ENCODE assay signal across 13 cellular contexts in genomic region chr7:135714534-135715009, GRCh38. TPM values are rescaled to one million over a fixed set of nuclear protein-coding genes. Genes with fewer than 3 reads are reported as not detected.
DNase-seq lines count a peak whose midpoint lies in the region; ATAC-seq and TF ChIP-seq lines count a peak whose summit lies in the region.
"Had no signal": no experiment of that assay in that cellular context is flagged by ENCODE, and none has a peak within 500 bp of the region (broad histone marks: within the 10 kb centered on the region; RNA-seq: fewer than 3 reads in every experiment).

No MANE protein-coding gene starts in this region.

- no peaks in the 10 kb centered on the region for H4K20me1 ChIP-seq in HCT116 (ENCODE audit: insufficient read depth)

- peaks cover 7% of the 10 kb centered on the region for H3K27me3 Mint-ChIP-seq in glutamatergic neuron (ENCODE audit: unreplicated experiment)
- H3K27me3 Mint-ChIP-seq in effector memory CD8-positive, alpha-beta T cell: peaks cover 13 to 15% of the 10 kb centered on the region in 2 donors

- ATAC-seq in HCT116 (peak; percentile 91), omental fat pad (ENCODE audit: low FRiP score) (no peak)
- no peak for ATAC-seq in effector memory CD8-positive, alpha-beta T cell (replicated peaks)
- ATAC-seq: stimulated activated naive B cell treated with anti-CD40 and anti-IgM and Interleukin-4, amounts not matched to agents 10 μg/mL and 1 μg/mL and 100 μg/mL, for 72 hours had no signal

- peak overlapping the region; percentile 49 for H3K9ac ChIP-seq in HCT116 (ENCODE audit: low read length)

- no peak overlapping the region for H3K4me3 Mint-ChIP-seq in glutamatergic neuron (ENCODE audit: unreplicated experiment)
- no peak overlapping the region for H3K4me3 Mint-ChIP-seq in effector memory CD8-positive, alpha-beta T cell
- H3K4me3 Mint-ChIP-seq: activated CD4-positive, alpha-beta memory T cell treated with anti-CD3 and anti-CD28 coated beads for 36 hours; CD14-positive monocyte; stimulated activated naive B cell treated with anti-CD40 and anti-IgM and Interleukin-4, amounts not matched to agents 10 μg/mL and 1 μg/mL and 100 μg/mL, for 72 hours had no signal

- peaks cover 29 to 45% of the 10 kb centered on the region in 2 experiments for H3K4me1 ChIP-seq in HCT116 (ENCODE audit: control insufficient read depth in 1 of 2, insufficient read depth in 2 of 2, low read length in 2 of 2)

- H2AFZ ChIP-seq in HCT116 (ENCODE audit: low read depth, low read length, poor library complexity, severe bottlenecking): no peak overlapping the region

- CTCF ChIA-PET in HCT116 (lab: Charles Lee): interaction anchor here (1.4 kb wide), 1 partner anchor 10 kb away, joined by 5 read pairs; no protein-coding TSS in a partner anchor

- peak overlapping the region in 1 of 2 experiments; percentile 21; a peak in 3 of 4 replicates for H3K4me3 ChIP-seq in HCT116 (replicated peaks in 1 of 2; ENCODE audit: low read depth in 1 of 2, low read length in 2 of 2)
- H3K4me3 ChIP-seq: sigmoid colon had no signal

- intact Hi-C loops in HCT116 (cut with micrococcal nuclease): loop anchor here (1.0 kb wide), 1 partner anchor 31 kb away; no protein-coding TSS in a partner anchor

- H3K36me3 Mint-ChIP-seq in glutamatergic neuron (ENCODE audit: unreplicated experiment): no peaks in the 10 kb centered on the region
- H3K36me3 Mint-ChIP-seq in effector memory CD8-positive, alpha-beta T cell (ENCODE audit: insufficient read depth): no peaks in the 10 kb centered on the region
- H3K36me3 Mint-ChIP-seq: activated CD4-positive, alpha-beta memory T cell treated with anti-CD3 and anti-CD28 coated beads for 36 hours; CD14-positive monocyte; stimulated activated naive B cell treated with anti-CD40 and anti-IgM and Interleukin-4, amounts not matched to agents 10 μg/mL and 1 μg/mL and 100 μg/mL, for 72 hours had no signal

- RAD21 ChIA-PET in HCT116 (lab: Charles Lee; ENCODE audit: low non-redundant PET in 1 of 2, low total read pairs in 2 of 2, uncharacterized antibody in 2 of 2, unreplicated experiment in 2 of 2): interaction anchor here in 1 of 2 experiments (0.6 kb wide), 1 partner anchor 25 kb away, joined by 8 read pairs; no protein-coding TSS in a partner anchor

- no peaks in the 10 kb centered on the region for H3K9me3 ChIP-seq in HCT116 (ENCODE audit: control insufficient read depth in 1 of 2, insufficient read depth in 1 of 2, low read depth in 1 of 2, low read length in 2 of 2)
- H3K9me3 ChIP-seq: sigmoid colon had no signal

- H3K9me2 ChIP-seq in HCT116 (ENCODE audit: insufficient read depth): no peaks in the 10 kb centered on the region

- no peaks in the 10 kb centered on the region for H3K27me3 ChIP-seq in HCT116 (ENCODE audit: insufficient read depth, low read length)
- H3K27me3 ChIP-seq: sigmoid colon had no signal

- TF ChIP-seq POLR2A in HCT116 (IDR thresholded peaks at IDR 0.05; ENCODE audit: borderline replicate concordance, extremely low read depth, insufficient read depth, insufficient read length): no peak

- no peaks in the 10 kb centered on the region for H3K79me2 ChIP-seq in HCT116 (ENCODE audit: insufficient read depth, low read length)

- peak overlapping the region; percentile 73 for H3K4me2 ChIP-seq in HCT116 (ENCODE audit: low read length)

- no peak for TF ChIP-seq CTCF in HCT116 (IDR thresholded peaks at IDR 0.05 in 2 of 3, conservative IDR thresholded peaks at IDR 0.05 in 1 of 3; ENCODE audit: borderline replicate concordance in 1 of 3, insufficient read depth in 1 of 3, low read depth in 2 of 3, low read length in 2 of 3)
- no peak for TF ChIP-seq CTCF in glutamatergic neuron (IDR thresholded peaks at IDR 0.05; ENCODE audit: partially characterized antibody, unreplicated experiment)
- TF ChIP-seq CTCF in omental fat pad (IDR thresholded peaks at IDR 0.05): no peak

- BruUV-seq in HCT116 (replicated peaks; lab: Mats Ljungman, UMichigan): no TSS peak

- peaks cover 5% of the 10 kb centered on the region for H3K9me3 Mint-ChIP-seq in glutamatergic neuron (ENCODE audit: unreplicated experiment)
- H3K9me3 Mint-ChIP-seq in effector memory CD8-positive, alpha-beta T cell: no peaks in the 10 kb centered on the region
- H3K9me3 Mint-ChIP-seq: activated CD4-positive, alpha-beta memory T cell treated with anti-CD3 and anti-CD28 coated beads for 36 hours; CD14-positive monocyte; stimulated activated naive B cell treated with anti-CD40 and anti-IgM and Interleukin-4, amounts not matched to agents 10 μg/mL and 1 μg/mL and 100 μg/mL, for 72 hours had no signal

- POLR2A ChIA-PET in HCT116 (lab: Charles Lee): interaction anchor here (0.7 to 1.4 kb wide), 2 partner anchors 30 to 52 kb away, joined by 3 to 4 read pairs; partner anchors contain the start of gene STMP1

- H3K4me1 Mint-ChIP-seq in glutamatergic neuron (ENCODE audit: low read depth, unreplicated experiment): peaks cover 28% of the 10 kb centered on the region
- no peaks in the 10 kb centered on the region for H3K4me1 Mint-ChIP-seq in effector memory CD8-positive, alpha-beta T cell (ENCODE audit: low read depth in 2 of 2)
- H3K4me1 Mint-ChIP-seq: stimulated activated naive B cell treated with anti-CD40 and anti-IgM and Interleukin-4, amounts not matched to agents 10 μg/mL and 1 μg/mL and 100 μg/mL, for 72 hours had no signal

- DNase-seq in A172 (ENCODE audit: low spot score) (peak; percentile 79), HCT116 (ENCODE audit: low read depth, low spot score) (peak; percentile 67), amniotic epithelial cell (ENCODE audit: low read depth) (peak; percentile 78), glutamatergic neuron (peak; percentile 41), T-helper 1 cell (no peak), omental fat pad (ENCODE audit: low spot score) (no peak)
- DNase-seq in effector memory CD8-positive, alpha-beta T cell: no peak
- DNase-seq in effector CD4-positive, alpha-beta T cell: no peak
- DNase-seq: activated CD4-positive, alpha-beta memory T cell treated with anti-CD3 and anti-CD28 coated beads for 36 hours; left cardiac atrium; sigmoid colon; stimulated activated naive B cell treated with anti-CD40 and anti-IgM and Interleukin-4, amounts not matched to agents 10 μg/mL and 1 μg/mL and 100 μg/mL, for 72 hours had no signal

- TF ChIP-seq RAD21 in HCT116 (IDR thresholded peaks at IDR 0.05; ENCODE audit: low read depth): no peak

- H3K27ac Mint-ChIP-seq in glutamatergic neuron (ENCODE audit: unreplicated experiment): no peak overlapping the region
- no peak overlapping the region for H3K27ac Mint-ChIP-seq in effector memory CD8-positive, alpha-beta T cell
- H3K27ac Mint-ChIP-seq: activated CD4-positive, alpha-beta memory T cell treated with anti-CD3 and anti-CD28 coated beads for 36 hours; CD14-positive monocyte; stimulated activated naive B cell treated with anti-CD40 and anti-IgM and Interleukin-4, amounts not matched to agents 10 μg/mL and 1 μg/mL and 100 μg/mL, for 72 hours had no signal

- peak overlapping the region; percentile 16; the same call in 1 of the 2 replicates for H3K27ac ChIP-seq in HCT116 (ENCODE audit: low read depth, low read length)
- H3K27ac ChIP-seq: sigmoid colon had no signal

- no peaks in the 10 kb centered on the region for H3K36me3 ChIP-seq in HCT116 (ENCODE audit: control insufficient read depth in 1 of 2, insufficient read depth in 2 of 2, low read length in 2 of 2)
- H3K36me3 ChIP-seq: sigmoid colon had no signal

TF ChIP-seq in HCT116, 20 proteins besides CTCF, POLR2A, EP300 and RAD21 (continues in another document):
- TF ChIP-seq FOSL1 (IDR thresholded peaks at IDR 0.05; ENCODE audit: low read depth) (peak; percentile 63), MAX (IDR thresholded peaks at IDR 0.05) (0 out of 2 replicates have a peak, but pooled peaks have one; percentile 49), EZH2 (IDR thresholded peaks at IDR 0.05) (no peak), REST (IDR thresholded peaks at IDR 0.05; ENCODE audit: low read depth) (no peak)

RNA-seq across cellular contexts. Expression of gene SLC13A4, which starts 13.4 kb away (rescaled TPM):
- not detected in 2 replicates for total RNA-seq in A172 (2014; rRNA removed; shearing (Covaris generic))
- total RNA-seq in HCT116 (2021; ENCODE audit: unreplicated experiment) (0.30 TPM), glutamatergic neuron (ENCODE audit: unreplicated experiment) (not detected), omental fat pad (1 to 10 TPM in 1 of 4 donors, under 1 TPM in 2, not detected in 1; 0.09 to 1.4 (median 0.79) TPM)
- polyA plus RNA-seq in HCT116 (2012): 0.79 and 0.95 TPM in 2 replicates
- total RNA-seq: activated CD4-positive, alpha-beta memory T cell treated with anti-CD3 and anti-CD28 coated beads for 36 hours; left cardiac atrium had no signal
- polyA plus RNA-seq: CD14-positive monocyte had no signal

RNA-seq across cellular contexts. Expression of gene FAM180A, which starts 34.0 kb away (rescaled TPM):
- total RNA-seq in A172 (2014; rRNA removed; shearing (Covaris generic)): 1.8 TPM in 1 of 2 replicates, not detected in the other
- total RNA-seq in HCT116 (2021; ENCODE audit: unreplicated experiment) (0.59 TPM), glutamatergic neuron (ENCODE audit: unreplicated experiment) (not detected), omental fat pad (10 to 100 TPM in 2 of 4 donors, 1 to 10 TPM in 2; 1.9 to 30.5 (median 9.8) TPM)
- polyA plus RNA-seq in HCT116 (2012): 0.61 TPM in 1 of 2 replicates, not detected in the other
- total RNA-seq: activated CD4-positive, alpha-beta memory T cell treated with anti-CD3 and anti-CD28 coated beads for 36 hours had no signal
- polyA plus RNA-seq: CD14-positive monocyte had no signal

RNA-seq across cellular contexts. Expression of gene STMP1, which starts 52.3 kb away (rescaled TPM):
- total RNA-seq in A172 (2014; rRNA removed; shearing (Covaris generic)): 22.5 and 24.8 TPM in 2 replicates
- total RNA-seq in HCT116 (2021; ENCODE audit: unreplicated experiment) (32.8 TPM), glutamatergic neuron (ENCODE audit: unreplicated experiment) (54.6 TPM), omental fat pad (10 to 100 TPM in 3 of 4 donors, 1 to 10 TPM in 1; 9.4 to 26.8 (median 14.3) TPM)
- polyA plus RNA-seq in HCT116 (2012): 14.2 and 15.3 TPM in 2 replicates

Comparison
In these comparisons a context has a peak if more than half of its experiments do, and no peak if none do; other contexts are left out.
1. DNase-seq: peak in A172 (single experiment), HCT116 (single experiment), amniotic epithelial cell (single experiment) and glutamatergic neuron (single experiment); none in T-helper 1 cell (0 of 5), omental fat pad (single experiment), effector memory CD8-positive, alpha-beta T cell (0 of 3) and effector CD4-positive, alpha-beta T cell (single experiment).